ENCODE assay signal across 1 cellular context in genomic region chr15:40314723-40315276, GRCh38.
TF ChIP-seq lines count a peak whose summit lies in the region.

No MANE protein-coding gene starts in this region.

TF ChIP-seq in IMR-90, 13 proteins besides CTCF, POLR2A, EP300 and RAD21:
- no peak for TF ChIP-seq MXI1 (IDR thresholded peaks at IDR 0.05; ENCODE audit: borderline replicate concordance, low read depth, low read length)
- no peak for TF ChIP-seq CEBPB (IDR thresholded peaks at IDR 0.05; ENCODE audit: low read depth, low read length)
- TF ChIP-seq BHLHE40 (IDR thresholded peaks at IDR 0.05; ENCODE audit: low read depth, low read length), result no peak
TF ChIP-seq in IMR-90: peak in this region for 0.
